ENCODE assay signal across 8 cellular contexts in the genomic region with DNA sequence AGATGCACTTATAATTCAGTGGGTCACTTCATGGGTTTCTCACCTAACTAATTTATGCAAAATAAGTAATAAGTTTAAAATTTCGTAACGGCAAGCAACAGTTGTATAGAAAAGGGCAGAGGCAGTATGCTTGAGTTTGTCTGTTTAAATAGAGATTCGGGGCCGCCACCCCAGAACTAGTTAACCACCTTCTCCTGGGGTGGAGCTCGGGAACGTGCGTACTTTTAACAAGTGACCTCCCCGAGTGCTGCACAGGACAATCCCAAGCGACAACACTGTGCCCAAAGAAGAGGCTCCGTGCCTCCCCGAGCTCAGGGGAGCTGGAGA. TPM values are rescaled to one million over a fixed set of nuclear protein-coding genes. Genes with fewer than 3 reads are reported as not detected.
A peak's percentile ranks its signal among the peaks of the same experiment; 100 is the strongest.
DNase-seq lines count a peak whose midpoint lies in the region; ATAC-seq, FAIRE-seq and TF ChIP-seq lines count a peak whose summit lies in the region.

No MANE protein-coding gene starts in this region.

- CTCF ChIA-PET in AG04450 (lab: Charles Lee) = interaction anchor here (1.0 to 6.5 kb wide), 9 partner anchors 13 to 583 kb away, joined by 3 to 42 read pairs (median 5); no protein-coding TSS in a partner anchor

- DNase-seq in AG04450 (ENCODE audit: low read depth, low spot score) = no peak
- no peak for DNase-seq in bronchial epithelial cell (ENCODE audit: low read depth)
- DNase-seq in Ammon's horn (ENCODE audit: low spot score) = no peak
- DNase-seq in NAMALWA (ENCODE audit: low spot score) = no peak

- H3K9ac ChIP-seq in mucosa of stomach (ENCODE audit: low read length) = peak overlapping the region; percentile 83

- H3K36me3 ChIP-seq in bronchial epithelial cell (ENCODE audit: control insufficient read depth, insufficient read depth, low read length) = peaks cover 9% of the 10 kb centered on the region
- no peaks in the 10 kb centered on the region for H3K36me3 ChIP-seq in mucosa of stomach (ENCODE audit: control insufficient read depth, insufficient read depth, low read length)

- H3K27me3 ChIP-seq in AG04450 (ENCODE audit: control insufficient read depth, insufficient read depth, low read length) (no peaks in the 10 kb centered on the region), bronchial epithelial cell (ENCODE audit: control insufficient read depth, insufficient read depth, low read length) (no peaks in the 10 kb centered on the region), mucosa of stomach (ENCODE audit: control insufficient read depth, insufficient read depth, low read length) (no peaks in the 10 kb centered on the region)

- H3K9me3 ChIP-seq in AG04450 (ENCODE audit: control insufficient read depth, insufficient read depth, low read length) = peaks cover 3% of the 10 kb centered on the region; the same call in 1 of the 2 replicates
- no peaks in the 10 kb centered on the region for H3K9me3 ChIP-seq in mucosa of stomach (ENCODE audit: control insufficient read depth, low read length)

- ATAC-seq in HG03103 (IDR thresholded peaks at IDR 0.05; ENCODE audit: low read depth, unreplicated experiment) (peak; percentile 2), GM19455 (IDR thresholded peaks at IDR 0.05; ENCODE audit: unreplicated experiment) (no peak), GM21447 (IDR thresholded peaks at IDR 0.05; ENCODE audit: unreplicated experiment) (no peak)

- H3K27ac ChIP-seq in AG04450 (ENCODE audit: low read depth, low read length) = peak overlapping the region; percentile 92

- POLR2A ChIA-PET in AG04450 (lab: Yijun Ruan, JAX) = interaction anchor here (0.6 to 4.5 kb wide), 12 partner anchors 9 to 606 kb away, joined by 3 to 26 read pairs (median 6); partner anchors contain the start of genes CCNL1 and TIPARP

- no peak for FAIRE-seq in bronchial epithelial cell (lab: Jason Lieb, UNC)

- H3K4me3 ChIP-seq in AG04450 (ENCODE audit: low read depth, low read length) (peak overlapping the region; percentile 90), bronchial epithelial cell (ENCODE audit: low read depth, low read length) (peak overlapping the region; percentile 98), mucosa of stomach (ENCODE audit: low read length) (peak overlapping the region; percentile 81)

- H3K4me1 ChIP-seq in mucosa of stomach (ENCODE audit: control insufficient read depth, insufficient read depth, low read length) = peaks cover 10% of the 10 kb centered on the region

- TF ChIP-seq CTCF in AG04450 (IDR thresholded peaks at IDR 0.05; ENCODE audit: low read depth, low read length) = no peak
- no peak for TF ChIP-seq CTCF in bronchial epithelial cell (IDR thresholded peaks at IDR 0.05; ENCODE audit: insufficient read depth, low read length, severe bottlenecking)

RNA-seq across cellular contexts. Expression of gene SSR3, which starts 0.4 kb away (rescaled TPM):
- 293 and 328 TPM in 2 replicates for polyA plus RNA-seq in AG04450 (2011; rRNA removed)
- 381 and 413 TPM in 2 replicates for polyA minus RNA-seq in AG04450 (2011; rRNA and poly(A)+ RNA removed)
- total RNA-seq in bronchial epithelial cell = 168 and 245 TPM in 2 replicates
